In genomic region chr9:36762958-36763357, GRCh38 we compare ENCODE assay signal across 16 cellular contexts.
"Had no signal": no experiment of that assay in that cellular context is flagged by ENCODE, and none has a peak within 500 bp of the region (broad histone marks: within the 10 kb centered on the region; RNA-seq: fewer than 3 reads in every experiment).

No MANE protein-coding gene starts in this region.

- H3K36me3 Mint-ChIP-seq: activated naive CD4-positive, alpha-beta T cell treated with anti-CD3 and anti-CD28 coated beads, Interleukin-2, amount 50 U/mL, for 24 hours; naive thymus-derived CD8-positive, alpha-beta T cell; stimulated activated effector memory CD8-positive, alpha-beta T cell treated with anti-CD3 and anti-CD28 coated beads, Interleukin-12 subunit alpha, Interleukin-12 subunit beta, amount 100 ng/mL, for 72 hours had no signal

- H3K9me3 Mint-ChIP-seq: activated B cell treated with CpG ODN at 0.5 μM for 24 hours; activated CD8-positive, alpha-beta T cell treated with anti-CD3 and anti-CD28 coated beads for 36 hours; activated naive CD4-positive, alpha-beta T cell treated with anti-CD3 and anti-CD28 coated beads, Interleukin-2, amount 50 U/mL, for 24 hours; naive thymus-derived CD8-positive, alpha-beta T cell had no signal

- H3K27ac Mint-ChIP-seq: activated B cell treated with CpG ODN at 0.5 μM for 24 hours; activated CD8-positive, alpha-beta T cell treated with anti-CD3 and anti-CD28 coated beads for 36 hours; activated naive CD4-positive, alpha-beta T cell treated with anti-CD3 and anti-CD28 coated beads, Interleukin-2, amount 50 U/mL, for 24 hours; stimulated activated effector memory CD8-positive, alpha-beta T cell treated with anti-CD3 and anti-CD28 coated beads, Interleukin-12 subunit alpha, Interleukin-12 subunit beta, amount 100 ng/mL, for 72 hours had no signal

- H3K4me1 Mint-ChIP-seq: activated B cell treated with CpG ODN at 0.5 μM for 24 hours; activated naive CD4-positive, alpha-beta T cell treated with anti-CD3 and anti-CD28 coated beads, Interleukin-2, amount 50 U/mL, for 24 hours; stimulated activated effector memory CD8-positive, alpha-beta T cell treated with anti-CD3 and anti-CD28 coated beads, Interleukin-12 subunit alpha, Interleukin-12 subunit beta, amount 100 ng/mL, for 72 hours had no signal

- H3K4me3 ChIP-seq: adrenal gland, cardiac muscle cell, dorsolateral prefrontal cortex, gastrocnemius medialis, thoracic aorta had no signal

- H3K27ac ChIP-seq: adrenal gland, cardiac muscle cell, dorsolateral prefrontal cortex, gastrocnemius medialis, thoracic aorta had no signal

- H3K4me3 Mint-ChIP-seq: activated B cell treated with CpG ODN at 0.5 μM for 24 hours; activated CD8-positive, alpha-beta T cell treated with anti-CD3 and anti-CD28 coated beads for 36 hours; activated naive CD4-positive, alpha-beta T cell treated with anti-CD3 and anti-CD28 coated beads, Interleukin-2, amount 50 U/mL, for 24 hours; stimulated activated effector memory CD8-positive, alpha-beta T cell treated with anti-CD3 and anti-CD28 coated beads, Interleukin-12 subunit alpha, Interleukin-12 subunit beta, amount 100 ng/mL, for 72 hours had no signal

- H3K4me1 ChIP-seq: adrenal gland, gastrocnemius medialis had no signal

- H3K36me3 ChIP-seq: adrenal gland, cardiac muscle cell, gastrocnemius medialis, thoracic aorta had no signal

- DNase-seq: activated B cell treated with CpG ODN at 0.5 μM for 24 hours; activated CD4-positive, alpha-beta T cell treated with anti-CD3 and anti-CD28 coated beads for 48 hours; activated CD8-positive, alpha-beta T cell treated with anti-CD3 and anti-CD28 coated beads for 36 hours; activated effector memory CD4-positive, alpha-beta T cell treated with anti-CD3 and anti-CD28 coated beads, Interleukin-2, amount 50 U/mL, for 16 hours; activated T-cell treated with anti-CD3 and anti-CD28 coated beads, Interleukin-2, amount 50 U/mL, for 48 hours; adrenal gland; dorsolateral prefrontal cortex; erythroblast; gastrocnemius medialis; mammary epithelial cell; naive thymus-derived CD8-positive, alpha-beta T cell had no signal

- H3K9me3 ChIP-seq: adrenal gland, gastrocnemius medialis, thoracic aorta had no signal

- ATAC-seq: activated CD8-positive, alpha-beta T cell treated with anti-CD3 and anti-CD28 coated beads for 36 hours; gastrocnemius medialis; left lobe of liver; naive thymus-derived CD8-positive, alpha-beta T cell; stimulated activated effector memory CD8-positive, alpha-beta T cell treated with anti-CD3 and anti-CD28 coated beads, Interleukin-12 subunit alpha, Interleukin-12 subunit beta, amount 100 ng/mL, for 72 hours had no signal
